8 cellular contexts compared by ENCODE assay signal in the genomic region with DNA sequence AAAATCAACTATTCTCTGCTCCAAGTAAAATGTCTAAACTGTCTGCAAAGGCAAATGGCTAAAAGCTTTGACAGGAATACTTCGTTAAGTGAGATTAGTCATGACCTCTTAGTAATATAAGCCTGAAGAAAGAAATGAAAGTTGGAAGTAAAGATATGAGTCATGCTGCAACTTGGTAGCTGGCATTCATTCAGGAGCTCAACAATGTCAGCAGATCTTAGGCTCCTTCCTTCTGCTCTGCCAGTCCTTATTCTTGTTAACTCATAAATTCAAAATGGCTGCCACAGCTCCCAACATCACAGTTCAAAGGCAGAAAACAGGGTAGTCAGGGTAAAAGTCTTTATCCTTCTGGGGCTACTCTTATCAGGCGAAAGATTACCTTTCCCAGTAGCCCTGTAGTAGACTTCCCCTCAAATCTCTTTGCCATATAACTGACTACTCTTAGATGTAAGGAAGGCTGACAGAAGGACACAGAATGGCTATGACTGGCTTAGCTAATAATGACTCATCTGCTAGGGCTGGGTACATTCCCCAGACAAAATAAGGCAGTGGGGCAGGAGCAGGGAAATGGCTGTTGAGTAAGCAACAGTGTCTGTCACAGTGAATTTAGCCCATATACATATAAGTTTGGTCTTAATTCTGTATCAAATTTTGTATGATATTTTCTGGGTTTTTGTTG. TPM values are rescaled to one million over a fixed set of nuclear protein-coding genes. Genes with fewer than 3 reads are reported as not detected.
DNase-seq lines count a peak whose midpoint lies in the region; ATAC-seq and TF ChIP-seq lines count a peak whose summit lies in the region.

No MANE protein-coding gene starts in this region.

- no peak for TF ChIP-seq CTCF in OCI-LY1 (IDR thresholded peaks at IDR 0.05; ENCODE audit: low read length)
- no peak for TF ChIP-seq CTCF in chondrocyte (IDR thresholded peaks at IDR 0.05)

- peaks cover 33% of the 10 kb centered on the region for H3K4me1 Mint-ChIP-seq in chondrocyte (ENCODE audit: low read depth)

- peak overlapping the region; percentile 45 for H3K4me3 Mint-ChIP-seq in chondrocyte (ENCODE audit: unreplicated experiment)

- H3K27me3 ChIP-seq in OCI-LY1 (ENCODE audit: insufficient read depth, low read length): no peaks in the 10 kb centered on the region

- H3K9me2 ChIP-seq in OCI-LY1 (ENCODE audit: low read depth, low read length): no peaks in the 10 kb centered on the region

- no peaks in the 10 kb centered on the region for H3K79me2 ChIP-seq in OCI-LY1 (ENCODE audit: insufficient read depth, low read length)

- no peaks in the 10 kb centered on the region for H3K36me3 Mint-ChIP-seq in chondrocyte (ENCODE audit: low read depth)

- H2AFZ ChIP-seq in OCI-LY1 (ENCODE audit: low read length): peak overlapping the region; percentile 80; the same call in 1 of the 2 replicates

- H3K9me3 ChIP-seq in OCI-LY1 (ENCODE audit: low read length): no peaks in the 10 kb centered on the region

- peaks cover 8% of the 10 kb centered on the region for H3K4me1 ChIP-seq in OCI-LY1 (ENCODE audit: insufficient read depth, low read length, severe bottlenecking)

- H3K27ac Mint-ChIP-seq in chondrocyte (ENCODE audit: unreplicated experiment): peak overlapping the region; percentile 91

- H4K20me1 ChIP-seq in OCI-LY1 (ENCODE audit: insufficient read depth, low read length): no peaks in the 10 kb centered on the region

- H3F3A ChIP-seq in OCI-LY1 (ENCODE audit: insufficient read depth, low read length): no peaks in the 10 kb centered on the region

- DNase-seq in A172 (ENCODE audit: low spot score): peak; percentile 97
- DNase-seq in chondrocyte (ENCODE audit: low spot score): no peak
- DNase-seq in myocyte (ENCODE audit: low read depth): peak; percentile 86
- DNase-seq in HEK293T (ENCODE audit: extremely low spot score): no peak
- no peak for DNase-seq in effector CD8-positive, alpha-beta T cell (lab: John Stamatoyannopoulos, UW)

- CTCF ChIA-PET in HEK293T (lab: Yijun Ruan, JAX): interaction anchor here (0.7 kb wide), 1 partner anchor 17 kb away, joined by 4 read pairs; no protein-coding TSS in a partner anchor

- no peak overlapping the region for H3K9ac ChIP-seq in OCI-LY1 (ENCODE audit: low read length)

- H3K36me3 ChIP-seq in OCI-LY1 (ENCODE audit: insufficient read depth, low read length): no peaks in the 10 kb centered on the region; the same call in 1 of the 2 replicates

- POLR2A ChIA-PET in HEK293T (lab: Yijun Ruan, JAX): interaction anchor here (1.4 kb wide), 1 partner anchor 22 kb away, joined by 3 read pairs; no protein-coding TSS in a partner anchor

- H3K4me2 ChIP-seq in OCI-LY1 (ENCODE audit: low read length): no peak overlapping the region

- no peaks in the 10 kb centered on the region for H3K9me3 Mint-ChIP-seq in chondrocyte (ENCODE audit: low read depth)

- ATAC-seq in GM18517 (IDR thresholded peaks at IDR 0.05; ENCODE audit: unreplicated experiment) (peak; percentile 76), HG02938 (IDR thresholded peaks at IDR 0.05; ENCODE audit: unreplicated experiment) (peak; percentile 82)

- H3K27ac ChIP-seq in OCI-LY1 (ENCODE audit: low read depth, low read length, poor library complexity, severe bottlenecking): peak overlapping the region; percentile 16

- H3K27me3 Mint-ChIP-seq in chondrocyte (ENCODE audit: low read depth): no peaks in the 10 kb centered on the region

- no peak overlapping the region for H3K4me3 ChIP-seq in OCI-LY1 (ENCODE audit: low read depth, low read length, poor library complexity, severe bottlenecking)

TF ChIP-seq in HEK293T, 16 proteins besides CTCF, POLR2A, EP300 and RAD21:
- TF ChIP-seq FOXK2 (IDR thresholded peaks at IDR 0.05): no peak

RNA-seq across cellular contexts. Expression of gene C6orf62, which starts 24.4 kb away (rescaled TPM):
- 96.7 and 132 TPM in 2 replicates for total RNA-seq in A172 (2014; rRNA removed; shearing (Covaris generic))
- total RNA-seq in chondrocyte (74.0 to 91.9 TPM (median 90.2 TPM) in 3 replicates), myocyte (120 and 146 TPM in 2 replicates)
- 86.9 TPM for polyA plus RNA-seq in myocyte (2012)

RNA-seq across cellular contexts. Expression of gene GMNN, which starts 31.3 kb away (rescaled TPM):
- total RNA-seq in A172 (2014; rRNA removed; shearing (Covaris generic)): 49.7 and 65.9 TPM in 2 replicates
- total RNA-seq in chondrocyte (13.6 to 22.9 TPM (median 13.8 TPM) in 3 replicates), myocyte (7.5 and 12.1 TPM in 2 replicates)
- polyA plus RNA-seq in myocyte (2012): 6.6 TPM

RNA-seq across cellular contexts. Expression of gene ARMH2, which starts 55.3 kb away (rescaled TPM):
- total RNA-seq in A172 (2014; rRNA removed; shearing (Covaris generic)): not detected in 2 replicates
- total RNA-seq in chondrocyte (not detected in 3 replicates), myocyte (not detected in 2 replicates)
- polyA plus RNA-seq in myocyte (2012): not detected

Comparison
In these comparisons a context has a peak if more than half of its experiments do, and no peak if none do; other contexts are left out.
1. DNase-seq: peak in A172 (single experiment) and myocyte (single experiment); none in chondrocyte (single experiment), HEK293T (single experiment) and effector CD8-positive, alpha-beta T cell (single experiment).